ENCODE assay signal across 8 cellular contexts in the genomic region with DNA sequence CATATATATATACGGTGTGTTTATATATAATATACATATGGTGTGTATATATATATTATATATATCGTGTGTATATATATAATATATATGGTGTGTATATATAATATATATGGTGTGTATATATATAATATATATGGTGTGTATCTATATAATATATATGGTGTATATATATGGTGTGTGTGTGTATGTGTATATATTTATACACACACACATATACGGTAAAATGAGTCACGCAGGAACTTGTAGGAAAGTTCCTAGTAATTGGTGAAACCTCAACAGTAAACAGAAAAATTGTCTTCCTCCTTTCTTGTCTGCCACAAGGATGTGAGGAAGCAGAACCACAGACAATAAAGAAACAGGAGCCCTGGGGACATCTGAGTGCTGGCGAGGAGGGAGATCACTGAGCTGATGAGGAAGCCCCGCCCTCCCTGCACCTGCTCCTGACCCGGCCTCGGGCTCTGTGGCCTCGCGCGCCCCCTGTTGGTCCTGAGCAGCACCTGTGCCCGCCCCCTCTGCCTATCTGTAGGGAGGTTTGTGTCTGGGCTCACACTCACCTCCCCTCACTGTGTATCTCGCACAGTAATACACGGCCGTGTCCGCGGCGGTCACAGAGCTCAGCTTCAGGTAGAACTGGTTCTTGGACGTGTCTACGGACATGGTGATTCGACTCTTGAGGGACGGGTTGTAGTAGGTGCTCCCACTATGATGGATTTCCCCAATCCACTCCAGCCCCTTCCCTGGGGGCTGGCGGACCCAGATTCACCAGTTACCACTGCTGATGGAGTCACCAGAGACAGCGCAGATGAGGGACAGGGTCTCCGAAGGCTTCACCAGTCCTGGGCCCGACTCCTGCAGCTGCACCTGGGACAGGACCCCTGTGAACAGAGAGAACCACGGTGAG.
DNase-seq lines count a peak whose midpoint lies in the region; ATAC-seq and TF ChIP-seq lines count a peak whose summit lies in the region.

No MANE protein-coding gene starts in this region.

- no peaks in the 10 kb centered on the region for H3K4me1 Mint-ChIP-seq in central memory CD8-positive, alpha-beta T cell

- peak; percentile 92 for TF ChIP-seq CTCF in GM12874 (IDR thresholded peaks at IDR 0.05; ENCODE audit: insufficient read depth, low read depth, low read length)

- H3K36me3 Mint-ChIP-seq in central memory CD8-positive, alpha-beta T cell (ENCODE audit: insufficient read depth) = peaks cover 1% of the 10 kb centered on the region

- peak; percentile 96 for ATAC-seq in central memory CD8-positive, alpha-beta T cell (replicated peaks; ENCODE audit: extremely low read depth, poor library complexity, severe bottlenecking)
- ATAC-seq in HG02840 (IDR thresholded peaks at IDR 0.05; ENCODE audit: low FRiP score, unreplicated experiment) (no peak), GM19324 (IDR thresholded peaks at IDR 0.05; ENCODE audit: low FRiP score, unreplicated experiment) (no peak)

- H3K27ac Mint-ChIP-seq in central memory CD8-positive, alpha-beta T cell (ENCODE audit: low read depth) = no peak overlapping the region

- DNase-seq in Jurkat, Clone E6-1 (ENCODE audit: low read depth, low spot score) = peak; percentile 86
- DNase-seq in T-helper 22 cell (ENCODE audit: low read depth) = peak; percentile 27
- peak; percentile 64 to 69 for DNase-seq in central memory CD8-positive, alpha-beta T cell (ENCODE audit: low spot score in 2 of 2)
- DNase-seq in stimulated activated CD8-positive, alpha-beta memory T cell treated with anti-CD3 and anti-CD28 coated beads, Interleukin-15, amount 100 ng/mL, for 1 hour (ENCODE audit: low read depth) = peak; percentile 54
- DNase-seq in ecto neural progenitor cell (ENCODE audit: low spot score) = no peak

- no peaks in the 10 kb centered on the region for H3K9me3 Mint-ChIP-seq in central memory CD8-positive, alpha-beta T cell

- no peak overlapping the region for H3K4me3 Mint-ChIP-seq in central memory CD8-positive, alpha-beta T cell

- H3K4me3 ChIP-seq in Jurkat, Clone E6-1 (ENCODE audit: low read length) = peak overlapping the region; percentile 3; the same call in 1 of the 2 replicates

- H3K27me3 Mint-ChIP-seq in central memory CD8-positive, alpha-beta T cell = peaks cover 96% of the 10 kb centered on the region
